Comparison of ENCODE assay signal across 15 cellular contexts in the genomic region with DNA sequence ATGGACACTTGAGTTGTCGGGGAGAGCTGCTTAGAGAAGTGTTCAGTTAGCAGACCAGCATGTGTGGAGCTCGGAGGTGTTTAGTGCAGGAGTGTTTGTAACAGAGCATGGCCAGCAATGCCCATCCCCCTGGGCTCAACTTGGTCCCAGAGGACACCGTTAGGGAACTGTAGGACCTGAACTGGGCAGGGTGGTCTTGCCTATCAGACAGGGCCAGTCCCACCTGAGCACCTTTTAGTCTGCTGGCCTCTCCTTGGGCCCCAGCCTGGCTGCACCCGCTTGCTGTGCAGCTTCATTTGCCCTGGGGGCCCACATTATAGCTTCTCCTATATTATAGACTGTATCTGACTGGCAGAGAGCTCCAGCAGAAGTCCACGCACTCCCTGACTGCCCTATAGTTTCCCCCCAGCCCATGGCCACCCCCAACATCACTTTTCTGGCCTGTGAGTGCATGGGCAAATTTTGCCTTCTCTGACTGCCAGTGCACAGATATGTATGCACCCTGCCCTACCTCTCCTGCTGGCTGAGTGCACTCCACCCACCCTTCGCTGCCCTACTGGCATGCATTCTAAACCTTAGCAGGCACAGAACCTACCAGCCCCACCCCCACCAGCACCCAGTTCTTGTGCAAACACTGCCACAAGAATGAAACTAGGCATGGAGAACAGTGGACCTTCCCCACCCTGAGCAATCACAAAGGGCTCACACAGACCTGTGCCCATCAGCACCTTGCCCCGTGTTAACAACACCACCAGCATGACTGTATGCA.
DNase-seq lines count a peak whose midpoint lies in the region; ATAC-seq and TF ChIP-seq lines count a peak whose summit lies in the region.
"Had no signal": no experiment of that assay in that cellular context is flagged by ENCODE, and none has a peak within 500 bp of the region (broad histone marks: within the 10 kb centered on the region; RNA-seq: fewer than 3 reads in every experiment).

No MANE protein-coding gene starts in this region.

- H3K4me3 ChIP-seq in lung = no peak overlapping the region
- H3K4me3 ChIP-seq in spleen = no peak overlapping the region
- H3K4me3 ChIP-seq: BLaER1 treated with 17β-estradiol and CSF1 and Interleukin-3, amounts not matched to agents 10 nM and 100 nM had no signal

- H3K27ac Mint-ChIP-seq in H9 (peak overlapping the region in 1 of 3 experiments; percentile 69; a peak in 1 of 7 replicates), chondrocyte (ENCODE audit: unreplicated experiment) (no peak overlapping the region)
- H3K27ac Mint-ChIP-seq: CD4-positive, CD25-positive, alpha-beta regulatory T cell; HFFc6 had no signal

- intact Hi-C loops in spleen (cut with DNase I; ENCODE audit: low total_unique reads) = no loop called here

- no peaks in the 10 kb centered on the region for H3K9me3 ChIP-seq in H9 (ENCODE audit: control insufficient read depth, low read depth, low read length)
- H3K9me3 ChIP-seq in lung (ENCODE audit: control insufficient read depth in 2 of 2, insufficient read depth in 1 of 2, low read length in 1 of 2) = peaks cover 0 to 8% of the 10 kb centered on the region in 2 donors
- H3K9me3 ChIP-seq in spleen = peaks cover 0 to 55% (median 39%) of the 10 kb centered on the region in 8 donors

- no CpG with 5 or more reads among the region's 7 CpGs for whole genome bisulfite sequencing in H9 (ENCODE audit: extremely low coverage, insufficient read length, low lambda C conversion rate)
- WGBS in lung, 2 donors = 68 to 85% methylated on average over 7 of the region's 7 CpGs
- 61 to 77% (median 74%) methylated on average over 6 to 7 of the region's 7 CpGs for WGBS in spleen, 5 donors

- H3K79me1 ChIP-seq in H9 (ENCODE audit: insufficient read depth, low read depth, low read length, poor library complexity, severe bottlenecking) = no peaks in the 10 kb centered on the region

- H4K5ac ChIP-seq in H9 (ENCODE audit: insufficient read length, low read depth, low read length) = no peak overlapping the region

- H3K14ac ChIP-seq in H9 (ENCODE audit: insufficient read depth, low read length) = peak overlapping the region; percentile 20; the same call in 1 of the 2 replicates

- H3K56ac ChIP-seq in H9 (ENCODE audit: insufficient read length, low read depth, low read length) = no peak overlapping the region

- no peak overlapping the region for H3K18ac ChIP-seq in H9 (ENCODE audit: insufficient read length, low read depth, low read length)

- TF ChIP-seq CTCF in H9 (conservative IDR thresholded peaks at IDR 0.05) = no peak
- no peak for TF ChIP-seq CTCF in chondrocyte (IDR thresholded peaks at IDR 0.05)
- no peak for TF ChIP-seq CTCF in lung (IDR thresholded peaks at IDR 0.05; ENCODE audit: control extremely low read depth, extremely low read depth)
- no peak for TF ChIP-seq CTCF in spleen (IDR thresholded peaks at IDR 0.05 in 8 of 11, conservative IDR thresholded peaks at IDR 0.05 in 3 of 11)

- H3K27me3 Mint-ChIP-seq in H9 (ENCODE audit: low read depth) (no peaks in the 10 kb centered on the region), chondrocyte (ENCODE audit: low read depth) (peaks cover 2% of the 10 kb centered on the region)
- H3K27me3 Mint-ChIP-seq: CD4-positive, CD25-positive, alpha-beta regulatory T cell had no signal

- H3K36me3 Mint-ChIP-seq in H9 (ENCODE audit: insufficient read depth in 1 of 3, low read depth in 3 of 3) (peaks cover 4 to 7% (median 5%) of the 10 kb centered on the region in 3 experiments; a peak in 6 of 7 replicates), chondrocyte (ENCODE audit: low read depth) (peaks cover 2% of the 10 kb centered on the region)
- H3K36me3 Mint-ChIP-seq: CD4-positive, CD25-positive, alpha-beta regulatory T cell had no signal

- no peak overlapping the region for H4K91ac ChIP-seq in H9 (ENCODE audit: insufficient read length, low read depth, low read length)

- H3K4me2 ChIP-seq in H9 (ENCODE audit: insufficient read depth, insufficient read length, low read length) = no peak overlapping the region
- H3K4me2 ChIP-seq: BLaER1 treated with 17β-estradiol and CSF1 and Interleukin-3, amounts not matched to agents 10 nM and 100 nM had no signal

- no peak overlapping the region for H2BK20ac ChIP-seq in H9 (ENCODE audit: low read depth, low read length, poor library complexity, severe bottlenecking)

- H2AFZ ChIP-seq in H9 (ENCODE audit: low read length) = no peak overlapping the region

- H3K27ac ChIP-seq in H9 (ENCODE audit: insufficient read length, low read depth, low read length) (no peak overlapping the region), lung (ENCODE audit: low read depth in 1 of 2, low read length in 1 of 2) (no peak overlapping the region), spleen (no peak overlapping the region)
- H3K27ac ChIP-seq: BLaER1 treated with 17β-estradiol and CSF1 and Interleukin-3, amounts not matched to agents 10 nM and 100 nM had no signal

- H3K9me3 Mint-ChIP-seq in H9 (peaks cover 7 to 15% of the 10 kb centered on the region in 2 experiments; a peak in 3 of 5 replicates), chondrocyte (ENCODE audit: low read depth) (peaks cover 49% of the 10 kb centered on the region)

- H3K36me3 ChIP-seq in lung (ENCODE audit: control insufficient read depth in 2 of 2, insufficient read depth in 2 of 2, low read length in 2 of 2) (no peaks in the 10 kb centered on the region), spleen (no peaks in the 10 kb centered on the region)
- H3K36me3 ChIP-seq: BLaER1 treated with 17β-estradiol and CSF1 and Interleukin-3, amounts not matched to agents 10 nM and 100 nM had no signal

- H3K79me2 ChIP-seq in H9 (ENCODE audit: insufficient read depth, low read length) = no peaks in the 10 kb centered on the region

- no peaks in the 10 kb centered on the region for H3K23me2 ChIP-seq in H9 (ENCODE audit: insufficient read length, low read depth, low read length, poor library complexity, severe bottlenecking)

- no peak overlapping the region for H2BK5ac ChIP-seq in H9 (ENCODE audit: insufficient read length, low read length)

- H3K4ac ChIP-seq in H9 (ENCODE audit: low read depth, low read length) = no peak overlapping the region

- no peak overlapping the region for H3K23ac ChIP-seq in H9 (ENCODE audit: insufficient read length, low read depth, low read length)

- no peak overlapping the region for H3K9ac ChIP-seq in H9 (ENCODE audit: extremely low read depth, insufficient read length, low read length)
- H3K9ac ChIP-seq: BLaER1 treated with 17β-estradiol and CSF1 and Interleukin-3, amounts not matched to agents 10 nM and 100 nM had no signal

- DNase-seq in H9 (no peak), chondrocyte (ENCODE audit: low spot score) (peak; percentile 63), lung (ENCODE audit: low spot score) (no peak), spleen (peak; percentile 51), DMS79 treated with DMSO at 0.1 percent for 48 hours (lab: John Stamatoyannopoulos, UW) (no peak)
- no peak for DNase-seq in central memory CD4-positive, alpha-beta T cell
- no peak for DNase-seq in activated CD4-positive, alpha-beta T cell treated with anti-CD3 and anti-CD28 coated beads, Interleukin-2, amount 50 U/mL, for 48 hours
- DNase-seq: ACHN; CD4-positive, CD25-positive, alpha-beta regulatory T cell; DMS53; GOT3; HCEC 1CT; HFFc6 had no signal

- no peak overlapping the region for H3T11ph ChIP-seq in H9 (ENCODE audit: low read length)

- no peak overlapping the region for H2BK120ac ChIP-seq in H9 (ENCODE audit: low read depth, low read length, poor library complexity, severe bottlenecking)

- H4K8ac ChIP-seq in H9 (replicated peaks; ENCODE audit: insufficient read length, low read depth, low read length) = no peak overlapping the region

- no peak overlapping the region for H2AK5ac ChIP-seq in H9 (ENCODE audit: insufficient read length, low read length)

- H4K20me1 ChIP-seq in H9 (ENCODE audit: control insufficient read depth, insufficient read depth, insufficient read length) = no peaks in the 10 kb centered on the region
- H4K20me1 ChIP-seq: BLaER1 treated with 17β-estradiol and CSF1 and Interleukin-3, amounts not matched to agents 10 nM and 100 nM had no signal

- H2BK15ac ChIP-seq in H9 (ENCODE audit: low read depth, low read length) = 0 out of 2 replicates have a peak overlapping the region, but pooled peaks have one; percentile 65

- no peak overlapping the region for H2BK12ac ChIP-seq in H9 (ENCODE audit: insufficient read length, low read depth, low read length)

- ATAC-seq in lung (ENCODE audit: insufficient read depth, low FRiP score) (peak; percentile 27), GM18519 (IDR thresholded peaks at IDR 0.05; ENCODE audit: low FRiP score, unreplicated experiment) (no peak)

- no peaks in the 10 kb centered on the region for H3K4me1 ChIP-seq in H9 (ENCODE audit: insufficient read depth, low read length)
- H3K4me1 ChIP-seq in lung (ENCODE audit: control insufficient read depth in 2 of 2, insufficient read depth in 2 of 2, low read length in 2 of 2) = no peaks in the 10 kb centered on the region
- no peaks in the 10 kb centered on the region for H3K4me1 ChIP-seq in spleen
- H3K4me1 ChIP-seq: BLaER1 treated with 17β-estradiol and CSF1 and Interleukin-3, amounts not matched to agents 10 nM and 100 nM had no signal

- no peak for TF ChIP-seq POLR2A in spleen (IDR thresholded peaks at IDR 0.05)

- no peak overlapping the region for H3K4me3 Mint-ChIP-seq in H9
- H3K4me3 Mint-ChIP-seq in chondrocyte (ENCODE audit: unreplicated experiment) = no peak overlapping the region
- H3K4me3 Mint-ChIP-seq: CD4-positive, CD25-positive, alpha-beta regulatory T cell; HFFc6 had no signal

- H3K27me3 ChIP-seq in H9 (ENCODE audit: insufficient read depth, low read length) (no peaks in the 10 kb centered on the region), lung (ENCODE audit: control insufficient read depth, insufficient read depth) (no peaks in the 10 kb centered on the region), spleen (replicated peaks in 1 of 7) (no peaks in the 10 kb centered on the region)
- H3K27me3 ChIP-seq: BLaER1 treated with 17β-estradiol and CSF1 and Interleukin-3, amounts not matched to agents 10 nM and 100 nM had no signal

- H3K4me1 Mint-ChIP-seq in H9 (no peaks in the 10 kb centered on the region), chondrocyte (ENCODE audit: low read depth) (no peaks in the 10 kb centered on the region)
- H3K4me1 Mint-ChIP-seq: CD4-positive, CD25-positive, alpha-beta regulatory T cell had no signal

Comparison
In these comparisons a context has a peak if more than half of its experiments do, and no peak if none do; other contexts are left out.
1. DNase-seq: peak in chondrocyte (single experiment) and spleen (single experiment); none in H9 (single experiment), lung (single experiment), central memory CD4-positive, alpha-beta T cell (single experiment), activated CD4-positive, alpha-beta T cell treated with anti-CD3 and anti-CD28 coated beads, Interleukin-2, amount 50 U/mL, for 48 hours (0 of 2) and DMS79 treated with DMSO at 0.1 percent for 48 hours (single experiment).